ENCODE assay signal across 1 cellular context in genomic region chr2:72917875-72918660, GRCh38.
TF ChIP-seq lines count a peak whose summit lies in the region.

No MANE protein-coding gene starts in this region.

TF ChIP-seq in K562, 482 proteins besides CTCF, POLR2A, EP300 and RAD21 (continued from another document):
- TF ChIP-seq ELK3 (CRISPR knock-in tag; IDR thresholded peaks at IDR 0.05) (no peak), ZBTB8A (IDR thresholded peaks at IDR 0.05; ENCODE audit: partially characterized antibody) (no peak), EGR1 (conservative IDR thresholded peaks at IDR 0.05) (0 out of 2 replicates have a peak, but pooled peaks have one; percentile 21), CBFA2T3 (IDR thresholded peaks at IDR 0.05) (no peak)
